9 cellular contexts compared by ENCODE assay signal in the genomic region with DNA sequence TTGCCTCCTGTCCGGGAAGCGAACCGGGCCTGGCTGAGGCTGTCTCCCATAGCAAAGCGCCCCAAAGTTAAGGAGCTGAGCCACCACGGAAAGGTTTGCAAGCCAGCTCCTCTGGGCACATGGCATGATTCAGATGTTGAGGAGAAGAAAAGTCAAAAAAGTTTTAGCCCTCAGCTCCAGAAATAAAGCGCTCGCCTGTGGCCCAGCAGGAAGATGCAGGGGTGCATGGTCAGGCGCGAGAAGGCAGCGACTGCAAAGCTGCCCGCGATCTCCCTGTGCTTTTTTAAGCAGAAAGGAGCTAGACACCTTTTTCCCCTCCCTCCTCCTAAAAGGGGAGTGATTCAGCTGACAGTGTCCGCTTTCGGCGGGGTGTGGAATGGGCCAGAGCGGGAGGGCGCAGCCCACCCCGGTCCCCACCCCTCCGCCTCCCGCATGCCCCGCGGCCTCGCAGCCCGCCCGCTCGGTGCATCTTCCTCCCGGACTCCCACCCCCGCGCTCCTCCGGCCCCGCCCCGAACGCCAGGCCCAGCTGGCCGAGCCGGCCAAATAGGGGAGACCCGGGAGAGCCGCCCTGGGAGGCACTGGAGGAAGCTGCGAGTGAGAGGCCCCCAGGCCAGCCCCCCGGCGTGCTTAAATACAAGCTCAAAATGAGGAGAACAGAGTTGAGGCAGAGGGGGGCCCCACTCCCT. TPM values are rescaled to one million over a fixed set of nuclear protein-coding genes. Genes with fewer than 3 reads are reported as not detected.
DNase-seq lines count a peak whose midpoint lies in the region; ATAC-seq and TF ChIP-seq lines count a peak whose summit lies in the region.
"Had no signal": no experiment of that assay in that cellular context is flagged by ENCODE, and none has a peak within 500 bp of the region (broad histone marks: within the 10 kb centered on the region; RNA-seq: fewer than 3 reads in every experiment).

A gene with protein sequence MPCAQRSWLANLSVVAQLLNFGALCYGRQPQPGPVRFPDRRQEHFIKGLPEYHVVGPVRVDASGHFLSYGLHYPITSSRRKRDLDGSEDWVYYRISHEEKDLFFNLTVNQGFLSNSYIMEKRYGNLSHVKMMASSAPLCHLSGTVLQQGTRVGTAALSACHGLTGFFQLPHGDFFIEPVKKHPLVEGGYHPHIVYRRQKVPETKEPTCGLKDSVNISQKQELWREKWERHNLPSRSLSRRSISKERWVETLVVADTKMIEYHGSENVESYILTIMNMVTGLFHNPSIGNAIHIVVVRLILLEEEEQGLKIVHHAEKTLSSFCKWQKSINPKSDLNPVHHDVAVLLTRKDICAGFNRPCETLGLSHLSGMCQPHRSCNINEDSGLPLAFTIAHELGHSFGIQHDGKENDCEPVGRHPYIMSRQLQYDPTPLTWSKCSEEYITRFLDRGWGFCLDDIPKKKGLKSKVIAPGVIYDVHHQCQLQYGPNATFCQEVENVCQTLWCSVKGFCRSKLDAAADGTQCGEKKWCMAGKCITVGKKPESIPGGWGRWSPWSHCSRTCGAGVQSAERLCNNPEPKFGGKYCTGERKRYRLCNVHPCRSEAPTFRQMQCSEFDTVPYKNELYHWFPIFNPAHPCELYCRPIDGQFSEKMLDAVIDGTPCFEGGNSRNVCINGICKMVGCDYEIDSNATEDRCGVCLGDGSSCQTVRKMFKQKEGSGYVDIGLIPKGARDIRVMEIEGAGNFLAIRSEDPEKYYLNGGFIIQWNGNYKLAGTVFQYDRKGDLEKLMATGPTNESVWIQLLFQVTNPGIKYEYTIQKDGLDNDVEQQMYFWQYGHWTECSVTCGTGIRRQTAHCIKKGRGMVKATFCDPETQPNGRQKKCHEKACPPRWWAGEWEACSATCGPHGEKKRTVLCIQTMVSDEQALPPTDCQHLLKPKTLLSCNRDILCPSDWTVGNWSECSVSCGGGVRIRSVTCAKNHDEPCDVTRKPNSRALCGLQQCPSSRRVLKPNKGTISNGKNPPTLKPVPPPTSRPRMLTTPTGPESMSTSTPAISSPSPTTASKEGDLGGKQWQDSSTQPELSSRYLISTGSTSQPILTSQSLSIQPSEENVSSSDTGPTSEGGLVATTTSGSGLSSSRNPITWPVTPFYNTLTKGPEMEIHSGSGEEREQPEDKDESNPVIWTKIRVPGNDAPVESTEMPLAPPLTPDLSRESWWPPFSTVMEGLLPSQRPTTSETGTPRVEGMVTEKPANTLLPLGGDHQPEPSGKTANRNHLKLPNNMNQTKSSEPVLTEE (N-terminal part only) (minus strand): TSS at position 260 of the 688 bp plus-strand sequence. CDS start 134 bp downstream, at position 126.

- TF ChIP-seq CTCF in smooth muscle cell (IDR thresholded peaks at IDR 0.05; ENCODE audit: borderline replicate concordance, insufficient read depth, poor library complexity, severe bottlenecking) = no peak

- H2AFZ ChIP-seq in smooth muscle cell (ENCODE audit: low read depth) = peak within 1 kb of the TSS; percentile 59

- peak within 1 kb of the TSS; percentile 69 for H3K27ac ChIP-seq in smooth muscle cell (ENCODE audit: low read depth)

- no peaks in the 10 kb centered on the region for H3K36me3 Mint-ChIP-seq in activated naive CD8-positive, alpha-beta T cell treated with anti-CD3 and anti-CD28 coated beads, Interleukin-2, amount 50 U/mL, for 24 hours (ENCODE audit: low read depth)

- H3K4me2 ChIP-seq in smooth muscle cell = peak within 1 kb of the TSS; percentile 93

- no peaks in the 10 kb centered on the region for H3K4me1 Mint-ChIP-seq in activated naive CD8-positive, alpha-beta T cell treated with anti-CD3 and anti-CD28 coated beads, Interleukin-2, amount 50 U/mL, for 24 hours

- no peaks in the 10 kb centered on the region for H3K27me3 ChIP-seq in smooth muscle cell (ENCODE audit: low read depth)

- no peaks in the 10 kb centered on the region for H3K9me3 ChIP-seq in smooth muscle cell (replicated peaks; ENCODE audit: low read depth)

- ATAC-seq in activated naive CD8-positive, alpha-beta T cell treated with anti-CD3 and anti-CD28 coated beads, Interleukin-2, amount 50 U/mL, for 24 hours = no peak
- ATAC-seq in activated CD4-positive, CD25-positive, alpha-beta regulatory T cell treated with anti-CD3 and anti-CD28 coated beads, Interleukin-2, amount 50 U/mL, for 24 hours = no peak

- no peak within 1 kb of the TSS for H3K27ac Mint-ChIP-seq in activated naive CD8-positive, alpha-beta T cell treated with anti-CD3 and anti-CD28 coated beads, Interleukin-2, amount 50 U/mL, for 24 hours

- H3F3A ChIP-seq in smooth muscle cell (ENCODE audit: low read depth) = peaks cover 40% of the 10 kb centered on the region

- H3K4me3 ChIP-seq in iPS-11a (ENCODE audit: low read depth, low read length) (peak within 1 kb of the TSS; percentile 52), smooth muscle cell (peak within 1 kb of the TSS; percentile 55)

- H3K4me3 Mint-ChIP-seq in activated naive CD8-positive, alpha-beta T cell treated with anti-CD3 and anti-CD28 coated beads, Interleukin-2, amount 50 U/mL, for 24 hours = peak within 1 kb of the TSS; percentile 29

- WGBS in smooth muscle cell (ENCODE audit: low lambda C conversion rate) = under 1% methylated on average over 25 of the region's 40 CpGs

- H3K9ac ChIP-seq in smooth muscle cell (ENCODE audit: low read depth) = peak within 1 kb of the TSS; percentile 60

- H3K4me1 ChIP-seq in smooth muscle cell (ENCODE audit: low read depth) = peaks cover 51% of the 10 kb centered on the region

- H4K20me1 ChIP-seq in smooth muscle cell (ENCODE audit: low read depth) = peaks cover 28% of the 10 kb centered on the region

- H3K9me3 Mint-ChIP-seq in activated naive CD8-positive, alpha-beta T cell treated with anti-CD3 and anti-CD28 coated beads, Interleukin-2, amount 50 U/mL, for 24 hours = peaks cover 7% of the 10 kb centered on the region

- H3K27me3 Mint-ChIP-seq in activated naive CD8-positive, alpha-beta T cell treated with anti-CD3 and anti-CD28 coated beads, Interleukin-2, amount 50 U/mL, for 24 hours = peaks cover 45% of the 10 kb centered on the region

- DNase-seq in NCI-H1417 (lab: John Stamatoyannopoulos, UW) = peak in 2 of 3 experiments; percentile 42 to 44
- no peak for DNase-seq in NCI-H1417 treated with DMSO at 0.1 percent for 48 hours (lab: John Stamatoyannopoulos, UW)
- DNase-seq in activated naive CD8-positive, alpha-beta T cell treated with anti-CD3 and anti-CD28 coated beads, Interleukin-2, amount 50 U/mL, for 24 hours = peak; percentile 2
- DNase-seq in smooth muscle cell (lab: John Stamatoyannopoulos, UW; ENCODE audit: unreplicated experiment) = peak; percentile 35
- DNase-seq in DMS 273 treated with DMSO at 0.1 percent for 48 hours (lab: John Stamatoyannopoulos, UW) = no peak
- no peak for DNase-seq in DMS153 (lab: John Stamatoyannopoulos, UW)

- H3K79me2 ChIP-seq in smooth muscle cell (ENCODE audit: low read depth) = peaks cover 46% of the 10 kb centered on the region

- H3K36me3 ChIP-seq in smooth muscle cell (ENCODE audit: low read depth) = no peaks in the 10 kb centered on the region

RNA-seq across cellular contexts. Expression of the gene that starts here (rescaled TPM):
- 84.9 and 97.4 TPM in 2 replicates for total RNA-seq in smooth muscle cell
- polyA plus RNA-seq in smooth muscle cell = 21.4 and 34.3 TPM in 2 replicates
- total RNA-seq: T-helper 2 cell treated with Interferon-gamma antibody and Interleukin-4, amounts not matched to agents 100 ng/mL and 5 ng/mL, for 36 hours had no signal

Comparison
In these comparisons a context has a peak if more than half of its experiments do, and no peak if none do; other contexts are left out.
1. DNase-seq: peak in NCI-H1417 (2 of 3), activated naive CD8-positive, alpha-beta T cell treated with anti-CD3 and anti-CD28 coated beads, Interleukin-2, amount 50 U/mL, for 24 hours (single experiment) and smooth muscle cell (single experiment); none in NCI-H1417 treated with DMSO at 0.1 percent for 48 hours (single experiment), DMS 273 treated with DMSO at 0.1 percent for 48 hours (single experiment) and DMS153 (single experiment).